18 cellular contexts compared by ENCODE assay signal in the genomic region with DNA sequence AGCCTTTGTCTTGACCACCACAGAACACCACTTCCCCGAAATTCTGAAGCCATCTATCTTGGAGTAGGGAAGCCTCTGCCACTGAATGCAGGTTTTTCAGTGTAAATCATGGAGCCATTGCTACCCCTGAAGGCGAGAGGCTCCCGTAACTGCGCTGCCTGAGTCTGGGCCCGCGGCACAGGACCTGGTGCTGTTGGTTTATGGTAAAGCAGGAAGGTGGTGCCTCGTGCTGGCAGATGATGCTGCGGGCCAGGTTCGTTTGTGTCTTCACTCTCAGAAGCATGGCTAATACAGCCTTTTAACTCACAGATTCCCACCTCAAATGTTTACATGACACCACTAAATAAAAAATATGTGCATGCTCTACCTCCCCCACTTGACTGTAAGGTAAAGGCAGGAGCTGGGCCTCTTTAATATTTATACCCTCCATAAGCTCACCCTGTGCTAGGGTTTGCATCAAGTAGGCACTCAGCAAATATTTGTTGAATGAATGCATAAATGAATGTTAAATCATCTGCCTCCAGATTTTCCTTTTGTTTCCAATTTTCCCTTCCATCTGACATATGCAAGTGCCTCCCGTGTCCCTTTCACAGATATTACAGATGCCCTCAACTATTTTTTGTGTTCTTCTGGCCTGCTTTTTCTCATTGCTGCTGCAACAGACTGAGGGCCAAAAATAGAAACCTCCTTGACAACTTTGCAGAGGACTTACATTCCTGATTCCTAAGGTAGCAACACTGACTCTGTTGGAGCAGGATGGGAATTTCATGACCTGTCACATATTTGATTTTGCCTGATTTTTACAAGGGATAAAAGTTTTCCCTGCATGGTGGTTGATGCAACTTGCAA.
DNase-seq lines count a peak whose midpoint lies in the region; ATAC-seq and TF ChIP-seq lines count a peak whose summit lies in the region.
"Had no signal": no experiment of that assay in that cellular context is flagged by ENCODE, and none has a peak within 500 bp of the region (broad histone marks: within the 10 kb centered on the region; RNA-seq: fewer than 3 reads in every experiment).

No MANE protein-coding gene starts in this region.

- H3K27me3 Mint-ChIP-seq in WTC11 (ENCODE audit: low read depth): no peaks in the 10 kb centered on the region

- CTCF ChIA-PET in WTC11 (lab: Charles Lee): no interaction called here

- intact Hi-C loops in Right ventricle myocardium superior (cut with DNase I): no loop called here
- intact Hi-C loops in right cardiac atrium (cut with DNase I): no loop called here
- intact Hi-C loops in body of pancreas (cut with DNase I): no loop called here

- no peaks in the 10 kb centered on the region for H3K36me3 ChIP-seq in rectal smooth muscle tissue (ENCODE audit: control insufficient read depth, insufficient read depth, low read length)
- no peaks in the 10 kb centered on the region for H3K36me3 ChIP-seq in body of pancreas (replicated peaks in 1 of 2; ENCODE audit: insufficient read depth in 1 of 2, low read depth in 2 of 2)

- H3K4me1 ChIP-seq in right cardiac atrium (ENCODE audit: control insufficient read depth, insufficient read depth, low read length) (no peaks in the 10 kb centered on the region), rectal smooth muscle tissue (ENCODE audit: control insufficient read depth, insufficient read depth, low read length) (peaks cover 16% of the 10 kb centered on the region), body of pancreas (no peaks in the 10 kb centered on the region)
- H3K4me1 ChIP-seq: A549, Caco-2 had no signal

- H3K36me3 Mint-ChIP-seq in WTC11: no peaks in the 10 kb centered on the region
- H3K36me3 Mint-ChIP-seq: CD14-positive monocyte had no signal

- peaks cover 14% of the 10 kb centered on the region for H3K4me1 Mint-ChIP-seq in WTC11

- H3K27ac Mint-ChIP-seq in WTC11: no peak overlapping the region
- H3K27ac Mint-ChIP-seq: CD14-positive monocyte, HFFc6 had no signal

- no peaks in the 10 kb centered on the region for H3K9me3 Mint-ChIP-seq in WTC11
- H3K9me3 Mint-ChIP-seq: CD14-positive monocyte, HFFc6 had no signal

- POLR2A ChIA-PET in WTC11 (lab: Charles Lee): no interaction called here

- 77% methylated on average over 10 of the region's 10 CpGs for WGBS in right cardiac atrium
- 83 to 84% methylated on average over 8 to 10 of the region's 10 CpGs for WGBS in body of pancreas, 2 donors

- H3K27ac ChIP-seq in right cardiac atrium (ENCODE audit: low read length) (no peak overlapping the region), rectal smooth muscle tissue (ENCODE audit: low read depth, low read length) (peak overlapping the region; percentile 61), body of pancreas (no peak overlapping the region)
- H3K27ac ChIP-seq: A549, RWPE1 had no signal

- ATAC-seq in Right ventricle myocardium superior (ENCODE audit: poor library complexity) (peak; percentile 78), right cardiac atrium (no peak), GM21723 (IDR thresholded peaks at IDR 0.05; ENCODE audit: unreplicated experiment) (no peak), WTC11 (no peak), GM18502 (IDR thresholded peaks at IDR 0.05; ENCODE audit: poor library complexity, unreplicated experiment) (no peak), body of pancreas (no peak)
- ATAC-seq: A549 had no signal

- no peak for TF ChIP-seq POLR2A in body of pancreas (IDR thresholded peaks at IDR 0.05)

- H3K9ac ChIP-seq in rectal smooth muscle tissue (ENCODE audit: low read length): no peak overlapping the region

- no peak overlapping the region for H3K4me3 Mint-ChIP-seq in WTC11
- H3K4me3 Mint-ChIP-seq: CD14-positive monocyte, HFFc6 had no signal

- TF ChIP-seq CTCF in fibroblast of the aortic adventitia (IDR thresholded peaks at IDR 0.05; ENCODE audit: insufficient read depth, low read length) (no peak), WTC11 (IDR thresholded peaks at IDR 0.05) (no peak), body of pancreas (IDR thresholded peaks at IDR 0.05) (no peak)

- H3K9me3 ChIP-seq in right cardiac atrium (ENCODE audit: control insufficient read depth, low read length) (no peaks in the 10 kb centered on the region), body of pancreas (no peaks in the 10 kb centered on the region)
- H3K9me3 ChIP-seq: A549, Caco-2 had no signal

- no peaks in the 10 kb centered on the region for H3K27me3 ChIP-seq in right cardiac atrium (ENCODE audit: control insufficient read depth, insufficient read depth)
- H3K27me3 ChIP-seq in rectal smooth muscle tissue (ENCODE audit: control insufficient read depth, insufficient read depth, low read length): no peaks in the 10 kb centered on the region
- no peaks in the 10 kb centered on the region for H3K27me3 ChIP-seq in body of pancreas

- DNase-seq in Right ventricle myocardium superior: no peak
- DNase-seq in right cardiac atrium: no peak
- DNase-seq in fibroblast of the aortic adventitia (ENCODE audit: low read depth): peak; percentile 40
- DNase-seq in WTC11 (ENCODE audit: low spot score): no peak
- no peak for DNase-seq in body of pancreas
- DNase-seq: Caco-2, DMS53, GOT3, KG1, NCI-H1092, NCI-H1694 treated with DMSO at 0.1 percent for 48 hours had no signal

- H3K4me3 ChIP-seq in right cardiac atrium (ENCODE audit: low read length) (no peak overlapping the region), fibroblast of the aortic adventitia (ENCODE audit: low read depth, low read length) (no peak overlapping the region), rectal smooth muscle tissue (ENCODE audit: low read length) (no peak overlapping the region), body of pancreas (no peak overlapping the region)
- H3K4me3 ChIP-seq: A549 had no signal

TF ChIP-seq in WTC11, 78 proteins besides CTCF, POLR2A, EP300 and RAD21:
- no peak for TF ChIP-seq TEAD1 (CRISPR knock-in tag; IDR thresholded peaks at IDR 0.05)
- TF ChIP-seq SMAD3 (CRISPR knock-in tag; IDR thresholded peaks at IDR 0.05; ENCODE audit: borderline replicate concordance): no peak
- TF ChIP-seq, protein P1, sequence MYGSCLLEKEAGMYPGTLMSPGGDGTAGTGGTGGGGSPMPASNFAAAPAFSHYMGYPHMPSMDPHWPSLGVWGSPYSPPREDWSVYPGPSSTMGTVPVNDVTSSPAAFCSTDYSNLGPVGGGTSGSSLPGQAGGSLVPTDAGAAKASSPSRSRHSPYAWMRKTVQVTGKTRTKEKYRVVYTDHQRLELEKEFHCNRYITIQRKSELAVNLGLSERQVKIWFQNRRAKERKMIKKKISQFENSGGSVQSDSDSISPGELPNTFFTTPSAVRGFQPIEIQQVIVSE (CRISPR knock-in tag; IDR thresholded peaks at IDR 0.05; ENCODE audit: borderline replicate concordance): no peak
- no peak for TF ChIP-seq OVOL2 (CRISPR knock-in tag; IDR thresholded peaks at IDR 0.05; ENCODE audit: borderline replicate concordance)
- no peak for TF ChIP-seq KAT7 (CRISPR knock-in tag; IDR thresholded peaks at IDR 0.05; ENCODE audit: borderline replicate concordance)
- TF ChIP-seq, protein P2, sequence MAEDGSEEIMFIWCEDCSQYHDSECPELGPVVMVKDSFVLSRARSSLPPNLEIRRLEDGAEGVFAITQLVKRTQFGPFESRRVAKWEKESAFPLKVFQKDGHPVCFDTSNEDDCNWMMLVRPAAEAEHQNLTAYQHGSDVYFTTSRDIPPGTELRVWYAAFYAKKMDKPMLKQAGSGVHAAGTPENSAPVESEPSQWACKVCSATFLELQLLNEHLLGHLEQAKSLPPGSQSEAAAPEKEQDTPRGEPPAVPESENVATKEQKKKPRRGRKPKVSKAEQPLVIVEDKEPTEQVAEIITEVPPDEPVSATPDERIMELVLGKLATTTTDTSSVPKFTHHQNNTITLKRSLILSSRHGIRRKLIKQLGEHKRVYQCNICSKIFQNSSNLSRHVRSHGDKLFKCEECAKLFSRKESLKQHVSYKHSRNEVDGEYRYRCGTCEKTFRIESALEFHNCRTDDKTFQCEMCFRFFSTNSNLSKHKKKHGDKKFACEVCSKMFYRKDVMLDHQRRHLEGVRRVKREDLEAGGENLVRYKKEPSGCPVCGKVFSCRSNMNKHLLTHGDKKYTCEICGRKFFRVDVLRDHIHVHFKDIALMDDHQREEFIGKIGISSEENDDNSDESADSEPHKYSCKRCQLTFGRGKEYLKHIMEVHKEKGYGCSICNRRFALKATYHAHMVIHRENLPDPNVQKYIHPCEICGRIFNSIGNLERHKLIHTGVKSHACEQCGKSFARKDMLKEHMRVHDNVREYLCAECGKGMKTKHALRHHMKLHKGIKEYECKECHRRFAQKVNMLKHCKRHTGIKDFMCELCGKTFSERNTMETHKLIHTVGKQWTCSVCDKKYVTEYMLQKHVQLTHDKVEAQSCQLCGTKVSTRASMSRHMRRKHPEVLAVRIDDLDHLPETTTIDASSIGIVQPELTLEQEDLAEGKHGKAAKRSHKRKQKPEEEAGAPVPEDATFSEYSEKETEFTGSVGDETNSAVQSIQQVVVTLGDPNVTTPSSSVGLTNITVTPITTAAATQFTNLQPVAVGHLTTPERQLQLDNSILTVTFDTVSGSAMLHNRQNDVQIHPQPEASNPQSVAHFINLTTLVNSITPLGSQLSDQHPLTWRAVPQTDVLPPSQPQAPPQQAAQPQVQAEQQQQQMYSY (CRISPR knock-in tag; IDR thresholded peaks at IDR 0.05): no peak
- TF ChIP-seq, protein P3, sequence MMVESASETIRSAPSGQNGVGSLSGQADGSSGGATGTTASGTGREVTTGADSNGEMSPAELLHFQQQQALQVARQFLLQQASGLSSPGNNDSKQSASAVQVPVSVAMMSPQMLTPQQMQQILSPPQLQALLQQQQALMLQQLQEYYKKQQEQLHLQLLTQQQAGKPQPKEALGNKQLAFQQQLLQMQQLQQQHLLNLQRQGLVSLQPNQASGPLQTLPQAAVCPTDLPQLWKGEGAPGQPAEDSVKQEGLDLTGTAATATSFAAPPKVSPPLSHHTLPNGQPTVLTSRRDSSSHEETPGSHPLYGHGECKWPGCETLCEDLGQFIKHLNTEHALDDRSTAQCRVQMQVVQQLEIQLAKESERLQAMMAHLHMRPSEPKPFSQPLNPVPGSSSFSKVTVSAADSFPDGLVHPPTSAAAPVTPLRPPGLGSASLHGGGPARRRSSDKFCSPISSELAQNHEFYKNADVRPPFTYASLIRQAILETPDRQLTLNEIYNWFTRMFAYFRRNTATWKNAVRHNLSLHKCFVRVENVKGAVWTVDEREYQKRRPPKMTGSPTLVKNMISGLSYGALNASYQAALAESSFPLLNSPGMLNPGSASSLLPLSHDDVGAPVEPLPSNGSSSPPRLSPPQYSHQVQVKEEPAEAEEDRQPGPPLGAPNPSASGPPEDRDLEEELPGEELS (CRISPR knock-in tag; IDR thresholded peaks at IDR 0.05): no peak
- TF ChIP-seq GRHL2 (CRISPR knock-in tag; IDR thresholded peaks at IDR 0.05; ENCODE audit: insufficient replicate concordance, severe bottlenecking): no peak
- TF ChIP-seq, protein P4, sequence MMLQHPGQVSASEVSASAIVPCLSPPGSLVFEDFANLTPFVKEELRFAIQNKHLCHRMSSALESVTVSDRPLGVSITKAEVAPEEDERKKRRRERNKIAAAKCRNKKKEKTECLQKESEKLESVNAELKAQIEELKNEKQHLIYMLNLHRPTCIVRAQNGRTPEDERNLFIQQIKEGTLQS (CRISPR knock-in tag; conservative IDR thresholded peaks at IDR 0.05): no peak
- no peak for TF ChIP-seq ZNF416 (CRISPR knock-in tag; IDR thresholded peaks at IDR 0.05)
- TF ChIP-seq TP53 (CRISPR knock-in tag; IDR thresholded peaks at IDR 0.05): no peak
